13 cellular contexts compared by ENCODE assay signal in the genomic region with DNA sequence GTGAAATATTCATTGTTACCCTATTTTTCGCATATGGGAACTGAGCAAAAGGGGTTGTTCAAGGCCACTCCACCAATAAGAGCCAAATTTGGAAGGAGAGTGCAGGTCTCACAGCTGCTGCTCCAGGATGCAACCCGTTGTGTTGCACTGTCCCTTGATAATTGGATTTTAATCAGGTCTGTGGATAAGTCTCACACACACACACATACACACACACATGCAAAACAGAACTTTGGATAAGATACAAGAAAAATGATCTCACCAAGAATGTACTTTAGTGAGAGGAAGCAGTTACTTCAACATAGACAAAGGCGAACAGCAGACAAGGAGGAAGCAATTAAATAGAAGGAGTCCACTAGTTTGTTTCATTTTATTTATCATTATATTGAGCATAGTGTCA.
DNase-seq lines count a peak whose midpoint lies in the region; ATAC-seq and TF ChIP-seq lines count a peak whose summit lies in the region.
"Had no signal": no experiment of that assay in that cellular context is flagged by ENCODE, and none has a peak within 500 bp of the region (broad histone marks: within the 10 kb centered on the region; RNA-seq: fewer than 3 reads in every experiment).

No MANE protein-coding gene starts in this region.

- CTCF ChIA-PET in activated CD4-positive, alpha-beta T cell treated with anti-CD3 and anti-CD28 coated beads, Interleukin-2, amount 10 ng/mL, durations not matched to agents 7 days and 5 days (lab: Charles Lee) = interaction anchor here (0.7 kb wide), 1 partner anchor 13 kb away, joined by 6 read pairs; no protein-coding TSS in a partner anchor

- no peak overlapping the region for H3K4me3 Mint-ChIP-seq in GM23338
- H3K4me3 Mint-ChIP-seq in neural progenitor cell = no peak overlapping the region
- H3K4me3 Mint-ChIP-seq in activated CD4-positive, alpha-beta T cell treated with anti-CD3 and anti-CD28 coated beads, Interleukin-2, amount 10 ng/mL, durations not matched to agents 7 days and 5 days = no peak overlapping the region
- H3K4me3 Mint-ChIP-seq: activated naive CD8-positive, alpha-beta T cell treated with anti-CD3 and anti-CD28 coated beads, Interleukin-2, amount 10 ng/mL, durations not matched to agents 7 days and 5 days; naive thymus-derived CD8-positive, alpha-beta T cell; T-helper 2 cell treated with Interferon-gamma antibody and Interleukin-4, amounts not matched to agents 5 μg/mL and 100 μg/mL, for 36 hours had no signal

- no peak overlapping the region for H3K9ac ChIP-seq in neural progenitor cell

- H2AFZ ChIP-seq in GM23338 = 0 out of 2 replicates have a peak overlapping the region, but pooled peaks have one; percentile 23
- peak overlapping the region; percentile 18 for H2AFZ ChIP-seq in neural progenitor cell (replicated peaks)

- ATAC-seq in GM19372 (IDR thresholded peaks at IDR 0.05; ENCODE audit: low read depth, unreplicated experiment) (peak; percentile 9), GM23338 (no peak), HG03159 (IDR thresholded peaks at IDR 0.05; ENCODE audit: unreplicated experiment) (peak; percentile 42)
- ATAC-seq: naive thymus-derived CD8-positive, alpha-beta T cell had no signal

- H3K27me3 Mint-ChIP-seq in GM23338 (ENCODE audit: insufficient read depth, low read depth, poor library complexity) (no peaks in the 10 kb centered on the region), neural progenitor cell (ENCODE audit: insufficient read depth, low read depth) (no peaks in the 10 kb centered on the region)
- H3K27me3 Mint-ChIP-seq in activated CD4-positive, alpha-beta T cell treated with anti-CD3 and anti-CD28 coated beads, Interleukin-2, amount 10 ng/mL, durations not matched to agents 7 days and 5 days = peaks cover 2% of the 10 kb centered on the region

- H4K20me1 ChIP-seq in GM23338 (replicated peaks; ENCODE audit: insufficient read depth) = no peaks in the 10 kb centered on the region
- no peaks in the 10 kb centered on the region for H4K20me1 ChIP-seq in neural progenitor cell (ENCODE audit: low read depth)

- no peaks in the 10 kb centered on the region for H3K36me3 Mint-ChIP-seq in GM23338 (ENCODE audit: low read depth)
- H3K36me3 Mint-ChIP-seq in neural progenitor cell = no peaks in the 10 kb centered on the region
- H3K36me3 Mint-ChIP-seq in activated CD4-positive, alpha-beta T cell treated with anti-CD3 and anti-CD28 coated beads, Interleukin-2, amount 10 ng/mL, durations not matched to agents 7 days and 5 days (ENCODE audit: low read depth) = no peaks in the 10 kb centered on the region
- H3K36me3 Mint-ChIP-seq: activated naive CD8-positive, alpha-beta T cell treated with anti-CD3 and anti-CD28 coated beads, Interleukin-2, amount 10 ng/mL, durations not matched to agents 7 days and 5 days; naive thymus-derived CD8-positive, alpha-beta T cell had no signal

- H3K79me2 ChIP-seq in GM23338 (replicated peaks; ENCODE audit: insufficient read depth) (no peaks in the 10 kb centered on the region), neural progenitor cell (ENCODE audit: low read depth) (no peaks in the 10 kb centered on the region)

- H3K9me3 Mint-ChIP-seq in GM23338 (no peaks in the 10 kb centered on the region), neural progenitor cell (peaks cover 14% of the 10 kb centered on the region)
- H3K9me3 Mint-ChIP-seq in activated CD4-positive, alpha-beta T cell treated with anti-CD3 and anti-CD28 coated beads, Interleukin-2, amount 10 ng/mL, durations not matched to agents 7 days and 5 days = no peaks in the 10 kb centered on the region
- H3K9me3 Mint-ChIP-seq: activated naive CD8-positive, alpha-beta T cell treated with anti-CD3 and anti-CD28 coated beads, Interleukin-2, amount 10 ng/mL, durations not matched to agents 7 days and 5 days; naive thymus-derived CD8-positive, alpha-beta T cell; T-helper 2 cell treated with Interferon-gamma antibody and Interleukin-4, amounts not matched to agents 5 μg/mL and 100 μg/mL, for 36 hours had no signal

- no peak overlapping the region for H3K27ac ChIP-seq in GM23338 (ENCODE audit: low read depth)
- no peak overlapping the region for H3K27ac ChIP-seq in neural progenitor cell
- H3K27ac ChIP-seq: skin epidermis, tibial artery had no signal

- H3K4me2 ChIP-seq in GM23338 = no peak overlapping the region
- no peak overlapping the region for H3K4me2 ChIP-seq in neural progenitor cell

- H3K27me3 ChIP-seq in GM23338 (ENCODE audit: insufficient read depth) = no peaks in the 10 kb centered on the region
- H3K27me3 ChIP-seq in neural progenitor cell = no peaks in the 10 kb centered on the region
- H3K27me3 ChIP-seq: tibial artery had no signal

- H3F3A ChIP-seq in GM23338 (replicated peaks; ENCODE audit: low read depth) (no peaks in the 10 kb centered on the region), neural progenitor cell (ENCODE audit: low read depth) (no peaks in the 10 kb centered on the region)

- H3K4me3 ChIP-seq in GM23338 (no peak overlapping the region), neural progenitor cell (no peak overlapping the region)
- H3K4me3 ChIP-seq: skin epidermis, tibial artery had no signal

- no peak overlapping the region for H3K27ac Mint-ChIP-seq in GM23338
- peak overlapping the region; percentile 85 for H3K27ac Mint-ChIP-seq in neural progenitor cell
- H3K27ac Mint-ChIP-seq in activated CD4-positive, alpha-beta T cell treated with anti-CD3 and anti-CD28 coated beads, Interleukin-2, amount 10 ng/mL, durations not matched to agents 7 days and 5 days = no peak overlapping the region
- H3K27ac Mint-ChIP-seq: activated naive CD8-positive, alpha-beta T cell treated with anti-CD3 and anti-CD28 coated beads, Interleukin-2, amount 10 ng/mL, durations not matched to agents 7 days and 5 days; naive thymus-derived CD8-positive, alpha-beta T cell; T-helper 2 cell treated with Interferon-gamma antibody and Interleukin-4, amounts not matched to agents 5 μg/mL and 100 μg/mL, for 36 hours had no signal

- POLR2A ChIA-PET in activated CD4-positive, alpha-beta T cell treated with anti-CD3 and anti-CD28 coated beads, Interleukin-2, amount 10 ng/mL, durations not matched to agents 7 days and 5 days (lab: Charles Lee) = no interaction called here

- DNase-seq in GM23338 (ENCODE audit: low spot score) (no peak), neural progenitor cell (ENCODE audit: low spot score) (no peak), inferior parietal cortex (ENCODE audit: extremely low spot score) (no peak), NCI-H446 (lab: John Stamatoyannopoulos, UW) (no peak)
- DNase-seq in activated CD4-positive, alpha-beta T cell treated with anti-CD3 and anti-CD28 coated beads, Interleukin-2, amount 10 ng/mL, durations not matched to agents 7 days and 5 days = no peak
- DNase-seq: activated naive CD8-positive, alpha-beta T cell treated with anti-CD3 and anti-CD28 coated beads, Interleukin-2, amount 10 ng/mL, durations not matched to agents 7 days and 5 days; naive thymus-derived CD8-positive, alpha-beta T cell; NCI-H226; tibial artery had no signal

- H3K4me1 ChIP-seq in GM23338 (ENCODE audit: insufficient read depth) (no peaks in the 10 kb centered on the region), neural progenitor cell (no peaks in the 10 kb centered on the region)
- H3K4me1 ChIP-seq: tibial artery had no signal

- H3K9me2 ChIP-seq in GM23338 (ENCODE audit: insufficient read depth) = no peaks in the 10 kb centered on the region

- TF ChIP-seq CTCF in GM23338 (conservative IDR thresholded peaks at IDR 0.05; ENCODE audit: low read depth in 2 of 2) (no peak), neural progenitor cell (IDR thresholded peaks at IDR 0.05) (no peak)

- peaks cover 4% of the 10 kb centered on the region; the same call in 1 of the 3 replicates for H3K4me1 Mint-ChIP-seq in GM23338
- H3K4me1 Mint-ChIP-seq in neural progenitor cell = peaks cover 4% of the 10 kb centered on the region
- no peaks in the 10 kb centered on the region for H3K4me1 Mint-ChIP-seq in activated CD4-positive, alpha-beta T cell treated with anti-CD3 and anti-CD28 coated beads, Interleukin-2, amount 10 ng/mL, durations not matched to agents 7 days and 5 days
- H3K4me1 Mint-ChIP-seq: activated naive CD8-positive, alpha-beta T cell treated with anti-CD3 and anti-CD28 coated beads, Interleukin-2, amount 10 ng/mL, durations not matched to agents 7 days and 5 days; naive thymus-derived CD8-positive, alpha-beta T cell had no signal

- no peaks in the 10 kb centered on the region for H3K9me3 ChIP-seq in neural progenitor cell (ENCODE audit: low read depth)
- H3K9me3 ChIP-seq: tibial artery had no signal

- H3K36me3 ChIP-seq in GM23338 (ENCODE audit: insufficient read depth) (no peaks in the 10 kb centered on the region), neural progenitor cell (no peaks in the 10 kb centered on the region)
- H3K36me3 ChIP-seq: tibial artery had no signal

TF ChIP-seq in GM23338, 12 proteins besides CTCF, POLR2A, EP300 and RAD21 (continues in another document):
- TF ChIP-seq, protein P1, sequence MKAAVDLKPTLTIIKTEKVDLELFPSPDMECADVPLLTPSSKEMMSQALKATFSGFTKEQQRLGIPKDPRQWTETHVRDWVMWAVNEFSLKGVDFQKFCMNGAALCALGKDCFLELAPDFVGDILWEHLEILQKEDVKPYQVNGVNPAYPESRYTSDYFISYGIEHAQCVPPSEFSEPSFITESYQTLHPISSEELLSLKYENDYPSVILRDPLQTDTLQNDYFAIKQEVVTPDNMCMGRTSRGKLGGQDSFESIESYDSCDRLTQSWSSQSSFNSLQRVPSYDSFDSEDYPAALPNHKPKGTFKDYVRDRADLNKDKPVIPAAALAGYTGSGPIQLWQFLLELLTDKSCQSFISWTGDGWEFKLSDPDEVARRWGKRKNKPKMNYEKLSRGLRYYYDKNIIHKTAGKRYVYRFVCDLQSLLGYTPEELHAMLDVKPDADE (IDR thresholded peaks at IDR 0.05) = no peak
- no peak for TF ChIP-seq EZH2phosphoT487 (IDR thresholded peaks at IDR 0.05; ENCODE audit: unreplicated experiment)
- TF ChIP-seq JUNB (IDR thresholded peaks at IDR 0.05; ENCODE audit: unreplicated experiment) = no peak
